Comparison of ENCODE assay signal across 9 cellular contexts in the genomic region with DNA sequence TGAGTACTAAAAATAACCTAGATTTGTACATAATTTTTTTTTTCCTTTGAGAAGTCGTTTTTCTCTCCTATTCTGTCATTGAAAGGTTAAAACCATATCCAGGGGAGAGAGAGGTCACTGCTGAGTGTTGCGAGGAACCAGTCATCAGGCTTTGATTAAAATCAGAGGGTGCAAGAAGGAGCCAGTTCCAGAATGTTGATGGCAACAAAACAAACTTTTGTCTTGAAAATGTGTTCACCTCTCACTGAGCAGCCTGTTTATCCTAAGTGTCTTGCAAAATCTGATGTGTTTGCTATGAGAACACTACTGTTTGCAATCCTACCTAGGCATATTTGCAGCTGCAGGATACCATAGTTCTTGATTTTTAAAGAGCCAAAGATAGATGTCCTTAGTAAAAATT. TPM values are rescaled to one million over a fixed set of nuclear protein-coding genes. Genes with fewer than 3 reads are reported as not detected.
"Had no signal": no experiment of that assay in that cellular context is flagged by ENCODE, and none has a peak within 500 bp of the region (broad histone marks: within the 10 kb centered on the region; RNA-seq: fewer than 3 reads in every experiment).

No MANE protein-coding gene starts in this region.

- H3K4me2 ChIP-seq: GM23338 had no signal

- H3K27ac ChIP-seq: GM23248 had no signal

- H3K36me3 ChIP-seq: HAP-1 had no signal

- H3K4me1 ChIP-seq: HAP-1 had no signal

- H2AFZ ChIP-seq: GM23248, GM23338 had no signal

- DNase-seq: GM23248, GOT3, H7, H9, HCEC 1CT, HFFc6 had no signal

- H3K4me3 ChIP-seq: GM23248, GM23338, HAP-1 had no signal

- H3K9ac ChIP-seq: GM23248 had no signal

RNA-seq across cellular contexts. Expression of a gene that starts 25.9 kb away (rescaled TPM):
- total RNA-seq: H1, H7, H9 had no signal
